Comparison of ENCODE assay signal across 27 cellular contexts in genomic region chr1:11321656-11322491, GRCh38. TPM values are rescaled to one million over a fixed set of nuclear protein-coding genes. Genes with fewer than 3 reads are reported as not detected.
DNase-seq lines count a peak whose midpoint lies in the region; ATAC-seq and TF ChIP-seq lines count a peak whose summit lies in the region.
"Had no signal": no experiment of that assay in that cellular context is flagged by ENCODE, and none has a peak within 500 bp of the region (broad histone marks: within the 10 kb centered on the region; RNA-seq: fewer than 3 reads in every experiment).

No MANE protein-coding gene starts in this region.

- no peaks in the 10 kb centered on the region for H3K27me3 ChIP-seq in SK-N-SH (ENCODE audit: insufficient read depth)
- no peaks in the 10 kb centered on the region for H3K27me3 ChIP-seq in endodermal cell (ENCODE audit: control insufficient read depth, insufficient read depth, low read length, poor library complexity, severe bottlenecking)
- no peaks in the 10 kb centered on the region for H3K27me3 ChIP-seq in smooth muscle cell (ENCODE audit: low read depth)
- H3K27me3 ChIP-seq in CD8-positive, alpha-beta memory T cell (ENCODE audit: insufficient read depth, low read length, poor library complexity, severe bottlenecking): no peaks in the 10 kb centered on the region
- H3K27me3 ChIP-seq: body of pancreas had no signal

- H2AFZ ChIP-seq in SK-N-SH (ENCODE audit: low read depth) (no peak overlapping the region), smooth muscle cell (ENCODE audit: low read depth) (no peak overlapping the region)
- H2AFZ ChIP-seq: GM23338 had no signal

- H3K9me3 Mint-ChIP-seq in endodermal cell: no peaks in the 10 kb centered on the region
- no peaks in the 10 kb centered on the region for H3K9me3 Mint-ChIP-seq in CD8-positive, alpha-beta memory T cell
- H3K9me3 Mint-ChIP-seq: CD4-positive, alpha-beta memory T cell; GM23338 had no signal

- H3K4me1 Mint-ChIP-seq in endodermal cell: peaks cover 11% of the 10 kb centered on the region
- peaks cover 0 to 3% (median 0%) of the 10 kb centered on the region in 3 donors for H3K4me1 Mint-ChIP-seq in CD8-positive, alpha-beta memory T cell

- no peak overlapping the region for H3K4me3 Mint-ChIP-seq in endodermal cell
- no peak overlapping the region for H3K4me3 Mint-ChIP-seq in CD8-positive, alpha-beta memory T cell
- H3K4me3 Mint-ChIP-seq: activated CD8-positive, alpha-beta T cell treated with anti-CD3 and anti-CD28 coated beads, Interleukin-2, amount 10 ng/mL, durations not matched to agents 7 days and 5 days; CD4-positive, alpha-beta memory T cell; GM23338 had no signal

- WGBS in SK-N-SH (ENCODE audit: low lambda C conversion rate): 45% methylated on average over 9 of the region's 10 CpGs
- 73 to 86% methylated on average over 7 to 10 of the region's 10 CpGs for WGBS in endodermal cell (ENCODE audit: insufficient coverage in 1 of 2, insufficient read length in 1 of 2), 2 experiments
- 70% methylated on average over 10 of the region's 10 CpGs for WGBS in smooth muscle cell (ENCODE audit: low lambda C conversion rate)

- CTCF ChIA-PET in SK-N-SH (lab: Yijun Ruan, JAX): interaction anchor here (0.8 to 4.0 kb wide), 16 partner anchors 9 to 342 kb away, joined by 3 to 22 read pairs (median 5); partner anchors contain the start of genes DISP3 and FBXO6
- CTCF ChIA-PET in CD8-positive, alpha-beta memory T cell (lab: Charles Lee): no interaction called here

- TF ChIP-seq EP300 in SK-N-SH (IDR thresholded peaks at IDR 0.05; ENCODE audit: borderline replicate concordance in 1 of 2, low read depth in 1 of 2, low read length in 1 of 2): peak in 1 of 2 experiments; percentile 60; a peak in 1 of 4 replicates

- H3K79me2 ChIP-seq in SK-N-SH (ENCODE audit: insufficient read depth): no peaks in the 10 kb centered on the region
- no peaks in the 10 kb centered on the region for H3K79me2 ChIP-seq in smooth muscle cell (ENCODE audit: low read depth)

- H3K27me3 Mint-ChIP-seq in endodermal cell (ENCODE audit: insufficient read depth): peaks cover 4% of the 10 kb centered on the region
- peaks cover 4 to 15% of the 10 kb centered on the region in 2 donors for H3K27me3 Mint-ChIP-seq in CD8-positive, alpha-beta memory T cell
- H3K27me3 Mint-ChIP-seq: CD4-positive, alpha-beta memory T cell had no signal

- no peaks in the 10 kb centered on the region for H3K9me2 ChIP-seq in SK-N-SH

- no peaks in the 10 kb centered on the region for H3K36me3 Mint-ChIP-seq in endodermal cell (ENCODE audit: low read depth)
- no peaks in the 10 kb centered on the region for H3K36me3 Mint-ChIP-seq in CD8-positive, alpha-beta memory T cell
- H3K36me3 Mint-ChIP-seq: CD4-positive, alpha-beta memory T cell had no signal

- no peaks in the 10 kb centered on the region for H3K9me3 ChIP-seq in SK-N-SH
- H3K9me3 ChIP-seq in endodermal cell (ENCODE audit: control insufficient read depth, low read length): no peaks in the 10 kb centered on the region
- no peaks in the 10 kb centered on the region for H3K9me3 ChIP-seq in smooth muscle cell (replicated peaks; ENCODE audit: low read depth)
- no peaks in the 10 kb centered on the region for H3K9me3 ChIP-seq in CD8-positive, alpha-beta memory T cell (ENCODE audit: low read length)
- H3K9me3 ChIP-seq: body of pancreas, esophagus squamous epithelium, transverse colon had no signal

- peaks cover 0 to 24% of the 10 kb centered on the region in 2 experiments; a peak in 1 of 4 replicates for H3K4me1 ChIP-seq in SK-N-SH (ENCODE audit: control insufficient read depth in 1 of 2, insufficient read depth in 2 of 2, low read depth in 1 of 2, low read length in 1 of 2)
- H3K4me1 ChIP-seq in endodermal cell (ENCODE audit: control insufficient read depth, insufficient read depth, low read length): no peaks in the 10 kb centered on the region
- H3K4me1 ChIP-seq in smooth muscle cell (ENCODE audit: low read depth): no peaks in the 10 kb centered on the region
- H3K4me1 ChIP-seq in CD8-positive, alpha-beta memory T cell (ENCODE audit: insufficient read depth, low read length): peaks cover 8% of the 10 kb centered on the region
- H3K4me1 ChIP-seq: transverse colon had no signal

- DNase-seq in SK-N-SH (peak; percentile 64), NCI-H446 treated with DMSO at 0.1 percent for 48 hours (lab: John Stamatoyannopoulos, UW) (peak; percentile 45), endodermal cell (peak; percentile 44), smooth muscle cell (lab: John Stamatoyannopoulos, UW; ENCODE audit: unreplicated experiment) (no peak), mesenteric fat pad (ENCODE audit: low spot score) (no peak), left ventricle myocardium superior (no peak)
- no peak for DNase-seq in CD8-positive, alpha-beta memory T cell
- DNase-seq: activated CD4-positive, alpha-beta T cell treated with anti-CD3 and anti-CD28 coated beads for 1 hour; activated CD8-positive, alpha-beta T cell treated with anti-CD3 and anti-CD28 coated beads, Interleukin-2, amount 10 ng/mL, durations not matched to agents 7 days and 5 days; activated effector memory CD4-positive, alpha-beta T cell treated with anti-CD3 and anti-CD28 coated beads, Interleukin-2, amount 50 U/mL, for 16 hours; activated T-cell treated with anti-CD3 and anti-CD28 coated beads for 4 hours; AML-193; body of pancreas; CD4-positive, alpha-beta memory T cell; effector CD8-positive, alpha-beta T cell; esophagus squamous epithelium; GDM1; KBM-7; MM.1S; NCI-H1694 treated with DMSO at 0.1 percent for 48 hours; NCI-H345; NCI-H82; nucleus accumbens; SHP77 treated with DMSO at 0.1 percent for 48 hours; transverse colon had no signal

- H3K27ac Mint-ChIP-seq in endodermal cell: no peak overlapping the region
- no peak overlapping the region for H3K27ac Mint-ChIP-seq in CD8-positive, alpha-beta memory T cell
- H3K27ac Mint-ChIP-seq: activated CD8-positive, alpha-beta T cell treated with anti-CD3 and anti-CD28 coated beads, Interleukin-2, amount 10 ng/mL, durations not matched to agents 7 days and 5 days; CD4-positive, alpha-beta memory T cell; GM23338 had no signal

- POLR2A ChIA-PET in SK-N-SH (lab: Yijun Ruan, JAX): interaction anchor here (1.0 to 1.6 kb wide), 4 partner anchors 20 to 159 kb away, joined by 3 to 5 read pairs (median 4); partner anchors contain the start of gene DISP3
- POLR2A ChIA-PET in CD8-positive, alpha-beta memory T cell (lab: Charles Lee): no interaction called here

- H3K27ac ChIP-seq in SK-N-SH (ENCODE audit: low read depth in 2 of 2, low read length in 1 of 2) (peak overlapping the region in 1 of 2 experiments; percentile 70; a peak in 2 of 4 replicates), endodermal cell (ENCODE audit: low read depth, low read length) (no peak overlapping the region), smooth muscle cell (ENCODE audit: low read depth) (peak overlapping the region; percentile 57)
- no peak overlapping the region for H3K27ac ChIP-seq in CD8-positive, alpha-beta memory T cell (ENCODE audit: low read depth, low read length)
- H3K27ac ChIP-seq: body of pancreas, esophagus squamous epithelium, transverse colon had no signal

- TF ChIP-seq CTCF in SK-N-SH (IDR thresholded peaks at IDR 0.05) (no peak), endodermal cell (conservative IDR thresholded peaks at IDR 0.05) (no peak), smooth muscle cell (IDR thresholded peaks at IDR 0.05; ENCODE audit: borderline replicate concordance, insufficient read depth, poor library complexity, severe bottlenecking) (no peak)

- H3F3A ChIP-seq in SK-N-SH (replicated peaks; ENCODE audit: insufficient read depth) (no peaks in the 10 kb centered on the region), smooth muscle cell (ENCODE audit: low read depth) (no peaks in the 10 kb centered on the region)

- H3K4me2 ChIP-seq in SK-N-SH: no peak overlapping the region
- H3K4me2 ChIP-seq in smooth muscle cell: no peak overlapping the region
- H3K4me2 ChIP-seq: GM23338 had no signal

- H3K9ac ChIP-seq in SK-N-SH (no peak overlapping the region), endodermal cell (ENCODE audit: extremely low read depth, low read length, poor library complexity, severe bottlenecking) (no peak overlapping the region), smooth muscle cell (ENCODE audit: low read depth) (no peak overlapping the region)

- H4K20me1 ChIP-seq in SK-N-SH (ENCODE audit: insufficient read depth): no peaks in the 10 kb centered on the region
- no peaks in the 10 kb centered on the region for H4K20me1 ChIP-seq in smooth muscle cell (ENCODE audit: low read depth)

- ATAC-seq in SK-N-SH treated with all-trans-retinoic acid at 6 μM for 48 hours (no peak; the same call in 2 of the 3 replicates), left ventricle myocardium superior (no peak)
- ATAC-seq: activated CD8-positive, alpha-beta T cell treated with anti-CD3 and anti-CD28 coated beads, Interleukin-2, amount 10 ng/mL, durations not matched to agents 7 days and 5 days; body of pancreas; GM23338 had no signal

- intact Hi-C loops in left ventricle myocardium superior (cut with micrococcal nuclease): no loop called here

- no peak overlapping the region for H3K4me3 ChIP-seq in SK-N-SH (ENCODE audit: low read depth in 2 of 2, low read length in 1 of 2)
- H3K4me3 ChIP-seq in endodermal cell (ENCODE audit: low read length): no peak overlapping the region
- no peak overlapping the region for H3K4me3 ChIP-seq in smooth muscle cell
- H3K4me3 ChIP-seq in CD8-positive, alpha-beta memory T cell (ENCODE audit: low read length): no peak overlapping the region
- H3K4me3 ChIP-seq: body of pancreas, esophagus squamous epithelium, GM23338, transverse colon had no signal

- TF ChIP-seq RAD21 in SK-N-SH (IDR thresholded peaks at IDR 0.05; ENCODE audit: low read length): no peak

- H3K36me3 ChIP-seq in SK-N-SH (replicated peaks in 1 of 2; ENCODE audit: control insufficient read depth in 1 of 2, insufficient read depth in 2 of 2, low read length in 1 of 2) (no peaks in the 10 kb centered on the region), endodermal cell (ENCODE audit: control insufficient read depth, insufficient read depth, low read length) (no peaks in the 10 kb centered on the region), smooth muscle cell (ENCODE audit: low read depth) (no peaks in the 10 kb centered on the region)
- no peaks in the 10 kb centered on the region for H3K36me3 ChIP-seq in CD8-positive, alpha-beta memory T cell (ENCODE audit: insufficient read depth, low read length)
- H3K36me3 ChIP-seq: esophagus squamous epithelium, transverse colon had no signal

RNA-seq across cellular contexts. Expression of gene UBIAD1, which starts 48.9 kb away (rescaled TPM):
- polyA plus RNA-seq in SK-N-SH (2012; rRNA removed) (13.7 and 15.7 TPM in 2 replicates), smooth muscle cell (7.9 and 12.7 TPM in 2 replicates)
- polyA plus RNA-seq in SK-N-SH (2012; cell fraction: cytosol; rRNA removed): 10.3 and 13.7 TPM in 2 replicates
- 7.5 and 8.9 TPM in 2 replicates for polyA plus RNA-seq in SK-N-SH (2012; cell fraction: nucleus; rRNA removed)
- total RNA-seq in endodermal cell (10 to 100 TPM; 12.9 to 15.9 TPM), smooth muscle cell (4.7 and 5.8 TPM in 2 replicates), mesenteric fat pad (13.5 TPM), left ventricle myocardium superior (11.8 TPM)
- polyA plus RNA-seq in endodermal cell (2013, experiment 1 of 2): 16.4 TPM
- 12.8 TPM for polyA plus RNA-seq in endodermal cell (2013, experiment 2 of 2)
- 10 to 100 TPM; 35.7 to 41.8 TPM for total RNA-seq in CD8-positive, alpha-beta memory T cell
- 31.4 TPM for polyA plus RNA-seq in CD8-positive, alpha-beta memory T cell

RNA-seq across cellular contexts. Expression of gene MTOR, which starts 59.5 kb away (rescaled TPM):
- polyA plus RNA-seq in SK-N-SH (2012; rRNA removed) (20.9 and 26.4 TPM in 2 replicates), smooth muscle cell (11.2 and 13.4 TPM in 2 replicates)
- 12.2 and 15.7 TPM in 2 replicates for polyA plus RNA-seq in SK-N-SH (2012; cell fraction: cytosol; rRNA removed)
- polyA plus RNA-seq in SK-N-SH (2012; cell fraction: nucleus; rRNA removed): 53.8 and 73.8 TPM in 2 replicates
- total RNA-seq in endodermal cell (10 to 100 TPM; 69.0 to 78.3 TPM), smooth muscle cell (26.8 and 26.9 TPM in 2 replicates), mesenteric fat pad (35.1 TPM), left ventricle myocardium superior (30.7 TPM)
- polyA plus RNA-seq in endodermal cell (2013, experiment 1 of 2): 34.6 TPM
- polyA plus RNA-seq in endodermal cell (2013, experiment 2 of 2): 34.8 TPM
- total RNA-seq in CD8-positive, alpha-beta memory T cell: 10 to 100 TPM; 53.9 to 55.2 TPM
- 8.0 TPM for polyA plus RNA-seq in CD8-positive, alpha-beta memory T cell

Comparison
In these comparisons a context has a peak if more than half of its experiments do, and no peak if none do; other contexts are left out.
1. DNase-seq: peak in SK-N-SH (single experiment), NCI-H446 treated with DMSO at 0.1 percent for 48 hours (single experiment) and endodermal cell (single experiment); none in smooth muscle cell (single experiment), mesenteric fat pad (single experiment), left ventricle myocardium superior (single experiment) and CD8-positive, alpha-beta memory T cell (0 of 5).